ENCODE assay signal across 14 cellular contexts in genomic region chr7:45702751-45703150, GRCh38.
A peak's percentile ranks its signal among the peaks of the same experiment; 100 is the strongest.
DNase-seq lines count a peak whose midpoint lies in the region; ATAC-seq and TF ChIP-seq lines count a peak whose summit lies in the region.
"Had no signal": no experiment of that assay in that cellular context is flagged by ENCODE, and none has a peak within 500 bp of the region (broad histone marks: within the 10 kb centered on the region; RNA-seq: fewer than 3 reads in every experiment).

No MANE protein-coding gene starts in this region.

- no CpG with 5 or more reads among the region's 5 CpGs for WGBS in H9 (ENCODE audit: extremely low coverage, insufficient read length, low lambda C conversion rate)

- H3K9me3 ChIP-seq in H9 (ENCODE audit: control insufficient read depth, low read depth, low read length), result no peaks in the 10 kb centered on the region
- H3K9me3 ChIP-seq: BE2C, MG63 had no signal

- POLR2A ChIA-PET in WTC11 (lab: Charles Lee), result no interaction called here

- ATAC-seq in WTC11 (no peak), sciatic nerve (no peak), HG02763 (IDR thresholded peaks at IDR 0.05; ENCODE audit: unreplicated experiment) (no peak)

- H3K27me3 Mint-ChIP-seq in H9 (ENCODE audit: low read depth), result no peaks in the 10 kb centered on the region; the same call in 1 of the 2 replicates
- no peaks in the 10 kb centered on the region for H3K27me3 Mint-ChIP-seq in WTC11 (ENCODE audit: low read depth)

- no peak overlapping the region for H2BK5ac ChIP-seq in H9 (ENCODE audit: insufficient read length, low read length)

- H4K91ac ChIP-seq in H9 (ENCODE audit: insufficient read length, low read depth, low read length), result no peak overlapping the region

- no peak for TF ChIP-seq CTCF in H9 (conservative IDR thresholded peaks at IDR 0.05)
- no peak for TF ChIP-seq CTCF in WTC11 (IDR thresholded peaks at IDR 0.05)

- H2AFZ ChIP-seq in H9 (ENCODE audit: low read length), result no peak overlapping the region

- DNase-seq in H9 (peak; percentile 19), WTC11 (ENCODE audit: low spot score) (peak; percentile 1), islet precursor cell (peak; percentile 40), sciatic nerve (ENCODE audit: low spot score) (peak; percentile 36), AG08396 (ENCODE audit: low spot score) (no peak), SW480 (ENCODE audit: low spot score) (no peak)
- DNase-seq: BE2C; CD4-positive, alpha-beta memory T cell; HFFc6; MG63; NCI-H1092 treated with DMSO at 0.1 percent for 48 hours; NCI-H2081 treated with DMSO at 0.1 percent for 48 hours; NCI-H524 treated with DMSO at 0.1 percent for 48 hours had no signal

- H2BK12ac ChIP-seq in H9 (ENCODE audit: insufficient read length, low read depth, low read length), result no peak overlapping the region

- peaks cover 4 to 13% of the 10 kb centered on the region in 2 experiments; a peak in 2 of 4 replicates for H3K4me1 Mint-ChIP-seq in H9
- H3K4me1 Mint-ChIP-seq in WTC11, result no peaks in the 10 kb centered on the region
- H3K4me1 Mint-ChIP-seq: CD4-positive, alpha-beta memory T cell had no signal

- H3K27ac ChIP-seq in H9 (ENCODE audit: insufficient read length, low read depth, low read length), result no peak overlapping the region

- H3K36me3 Mint-ChIP-seq in H9 (ENCODE audit: insufficient read depth in 1 of 3, low read depth in 3 of 3) (peaks cover 8 to 14% (median 9%) of the 10 kb centered on the region in 3 experiments; a peak in 6 of 7 replicates), WTC11 (peaks cover 9% of the 10 kb centered on the region)
- H3K36me3 Mint-ChIP-seq: CD4-positive, alpha-beta memory T cell had no signal

- no peaks in the 10 kb centered on the region for H3K4me1 ChIP-seq in H9 (ENCODE audit: insufficient read depth, low read length)
- H3K4me1 ChIP-seq: BE2C had no signal

- CTCF ChIA-PET in WTC11 (lab: Charles Lee), result interaction anchor here (1.5 kb wide), 1 partner anchor 39 kb away, joined by 4 read pairs; no protein-coding TSS in a partner anchor

- H3K4me2 ChIP-seq in H9 (ENCODE audit: insufficient read depth, insufficient read length, low read length), result no peak overlapping the region

- no peaks in the 10 kb centered on the region for H3K79me1 ChIP-seq in H9 (ENCODE audit: insufficient read depth, low read depth, low read length, poor library complexity, severe bottlenecking)

- no peak overlapping the region for H2BK120ac ChIP-seq in H9 (ENCODE audit: low read depth, low read length, poor library complexity, severe bottlenecking)

- H4K8ac ChIP-seq in H9 (replicated peaks; ENCODE audit: insufficient read length, low read depth, low read length), result no peak overlapping the region

- H3K4me3 Mint-ChIP-seq in H9 (no peak overlapping the region), WTC11 (no peak overlapping the region)
- H3K4me3 Mint-ChIP-seq: CD4-positive, alpha-beta memory T cell; HFFc6 had no signal

- H4K5ac ChIP-seq in H9 (ENCODE audit: insufficient read length, low read depth, low read length), result no peak overlapping the region

- no peak overlapping the region for H3K9ac ChIP-seq in H9 (ENCODE audit: extremely low read depth, insufficient read length, low read length)

- no peak overlapping the region for H3K4ac ChIP-seq in H9 (ENCODE audit: low read depth, low read length)

- no peaks in the 10 kb centered on the region for H3K23me2 ChIP-seq in H9 (ENCODE audit: insufficient read length, low read depth, low read length, poor library complexity, severe bottlenecking)

- H3T11ph ChIP-seq in H9 (ENCODE audit: low read length), result no peak overlapping the region

- H3K27me3 ChIP-seq in H9 (ENCODE audit: insufficient read depth, low read length), result no peaks in the 10 kb centered on the region
- H3K27me3 ChIP-seq: BE2C, MG63 had no signal

- H3K9me3 Mint-ChIP-seq in H9 (no peaks in the 10 kb centered on the region), WTC11 (no peaks in the 10 kb centered on the region)
- H3K9me3 Mint-ChIP-seq: CD4-positive, alpha-beta memory T cell; HFFc6 had no signal

- H2BK15ac ChIP-seq in H9 (ENCODE audit: low read depth, low read length), result no peak overlapping the region

- peaks cover 2% of the 10 kb centered on the region for H4K20me1 ChIP-seq in H9 (ENCODE audit: control insufficient read depth, insufficient read depth, insufficient read length)

- H3K56ac ChIP-seq in H9 (ENCODE audit: insufficient read length, low read depth, low read length), result no peak overlapping the region

- intact Hi-C loops in sciatic nerve (cut with DNase I), result no loop called here

- H3K23ac ChIP-seq in H9 (ENCODE audit: insufficient read length, low read depth, low read length), result no peak overlapping the region

- no peak overlapping the region for H3K14ac ChIP-seq in H9 (ENCODE audit: insufficient read depth, low read length)

- H3K27ac Mint-ChIP-seq in H9 (no peak overlapping the region; a peak in 1 of 7 replicates), WTC11 (no peak overlapping the region)
- H3K27ac Mint-ChIP-seq: CD4-positive, alpha-beta memory T cell; HFFc6 had no signal

- H2BK20ac ChIP-seq in H9 (ENCODE audit: low read depth, low read length, poor library complexity, severe bottlenecking), result no peak overlapping the region

- no peak overlapping the region for H3K18ac ChIP-seq in H9 (ENCODE audit: insufficient read length, low read depth, low read length)

- H3K79me2 ChIP-seq in H9 (ENCODE audit: insufficient read depth, low read length), result no peaks in the 10 kb centered on the region

- H2AK5ac ChIP-seq in H9 (ENCODE audit: insufficient read length, low read length), result no peak overlapping the region

TF ChIP-seq in WTC11, 78 proteins besides CTCF, POLR2A, EP300 and RAD21 (continues in another document):
- no peak for TF ChIP-seq ARID4B (CRISPR knock-in tag; IDR thresholded peaks at IDR 0.05; ENCODE audit: borderline replicate concordance)
- no peak for TF ChIP-seq ZSCAN18 (CRISPR knock-in tag; IDR thresholded peaks at IDR 0.05)
- no peak for TF ChIP-seq ZNF512 (CRISPR knock-in tag; IDR thresholded peaks at IDR 0.05; ENCODE audit: borderline replicate concordance)
- no peak for TF ChIP-seq ATF1 (CRISPR knock-in tag; IDR thresholded peaks at IDR 0.05)
- TF ChIP-seq ZNF317 (CRISPR knock-in tag; IDR thresholded peaks at IDR 0.05; ENCODE audit: borderline replicate concordance, low read depth), result no peak
- TF ChIP-seq ELF4 (CRISPR knock-in tag; IDR thresholded peaks at IDR 0.05; ENCODE audit: low read depth), result no peak

Comparison
In these comparisons a context has a peak if more than half of its experiments do, and no peak if none do; other contexts are left out.
1. DNase-seq: peak in H9 (single experiment), WTC11 (single experiment), islet precursor cell (single experiment) and sciatic nerve (single experiment); none in AG08396 (single experiment) and SW480 (single experiment).